Comparison of ENCODE assay signal across 9 cellular contexts in the genomic region with DNA sequence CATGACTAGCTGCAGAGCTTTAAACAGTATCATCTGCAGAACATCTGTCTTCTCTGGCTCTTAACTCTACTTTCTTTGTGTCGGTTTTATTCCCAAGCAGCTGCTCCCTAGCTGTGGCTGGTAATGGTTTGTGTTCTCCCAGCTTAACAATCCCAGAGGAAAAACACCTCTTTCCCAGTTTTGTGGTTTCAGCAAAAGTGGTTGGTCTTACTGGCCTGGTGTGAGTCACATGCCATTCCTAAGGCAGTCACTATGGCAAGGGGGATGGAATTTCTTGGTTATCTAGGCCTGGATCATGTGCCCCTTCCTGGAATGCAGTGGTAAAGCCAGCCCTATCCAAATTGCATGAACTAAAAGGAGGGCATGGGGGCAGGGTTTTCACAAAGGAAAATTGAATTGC. TPM values are rescaled to one million over a fixed set of nuclear protein-coding genes. Genes with fewer than 3 reads are reported as not detected.
DNase-seq lines count a peak whose midpoint lies in the region; ATAC-seq, FAIRE-seq and TF ChIP-seq lines count a peak whose summit lies in the region.
"Had no signal": no experiment of that assay in that cellular context is flagged by ENCODE, and none has a peak within 500 bp of the region (broad histone marks: within the 10 kb centered on the region; RNA-seq: fewer than 3 reads in every experiment).

No MANE protein-coding gene starts in this region.

- no peak overlapping the region for H2AFZ ChIP-seq in keratinocyte (ENCODE audit: control insufficient read depth, low read length)
- no peak overlapping the region for H2AFZ ChIP-seq in Karpas-422 (ENCODE audit: low read length)

- H3K9ac ChIP-seq in keratinocyte (ENCODE audit: control insufficient read depth, extremely low read depth, insufficient read depth, low read length) (no peak overlapping the region), Karpas-422 (ENCODE audit: low read length) (no peak overlapping the region), colonic mucosa (ENCODE audit: low read depth in 2 of 2, low read length in 2 of 2) (no peak overlapping the region)

- H4K20me1 ChIP-seq in keratinocyte (ENCODE audit: control insufficient read depth, extremely low read depth, insufficient read depth, low read length) = no peaks in the 10 kb centered on the region
- H4K20me1 ChIP-seq in Karpas-422 (ENCODE audit: insufficient read depth, low read depth, low read length) = no peaks in the 10 kb centered on the region

- DNase-seq in Right ventricle myocardium inferior (ENCODE audit: missing footprints) (no peak), cardiac septum (ENCODE audit: low spot score) (no peak), caudate nucleus (lab: John Stamatoyannopoulos, UW) (peak in 1 of 61 donors; percentile 1), keratinocyte (ENCODE audit: low read depth, low spot score) (peak; percentile 53), NCI-H2227 treated with DMSO at 0.1 percent for 48 hours (lab: John Stamatoyannopoulos, UW) (no peak), G401 (ENCODE audit: low spot score) (no peak), Karpas-422 (no peak), colonic mucosa (no peak)

- H3K9me1 ChIP-seq in keratinocyte (ENCODE audit: control insufficient read depth, extremely low read depth, insufficient read depth, low read length) = no peaks in the 10 kb centered on the region

- peak; percentile 98 for FAIRE-seq in keratinocyte (lab: Jason Lieb, UNC)

- peaks cover 8% of the 10 kb centered on the region for H3K9me2 ChIP-seq in Karpas-422 (replicated peaks; ENCODE audit: insufficient read depth, low read length)

- no peak for TF ChIP-seq CTCF in keratinocyte (optimal IDR thresholded peaks at IDR 0.05 in 1 of 3, IDR thresholded peaks at IDR 0.05 in 1 of 3, conservative IDR thresholded peaks at IDR 0.05 in 1 of 3; ENCODE audit: extremely low read depth in 1 of 3, insufficient read depth in 2 of 3, low read length in 3 of 3)
- no peak for TF ChIP-seq CTCF in colonic mucosa (IDR thresholded peaks at IDR 0.05)

- H3K36me3 ChIP-seq in keratinocyte (ENCODE audit: control insufficient read depth in 2 of 2, extremely low read depth in 1 of 2, insufficient read depth in 2 of 2, low read length in 2 of 2) (peaks cover 6 to 11% of the 10 kb centered on the region in 2 experiments), Karpas-422 (ENCODE audit: insufficient read depth, low read length) (peaks cover 46% of the 10 kb centered on the region), colonic mucosa (no peaks in the 10 kb centered on the region)

- in situ Hi-C loops in G401 (cut with HindIII; ENCODE audit: low sequenced_read_pairs) = no loop called here

- no peaks in the 10 kb centered on the region for H3K79me2 ChIP-seq in keratinocyte (ENCODE audit: control insufficient read depth, insufficient read depth, low read length)
- peaks cover 4% of the 10 kb centered on the region; the same call in 1 of the 2 replicates for H3K79me2 ChIP-seq in Karpas-422 (ENCODE audit: low read length)

- H3K27me3 ChIP-seq in keratinocyte (ENCODE audit: control insufficient read depth, extremely low read depth, insufficient read depth, low read length) = no peaks in the 10 kb centered on the region
- H3K27me3 ChIP-seq in Karpas-422 (ENCODE audit: low read length) = no peaks in the 10 kb centered on the region
- H3K27me3 ChIP-seq in colonic mucosa = no peaks in the 10 kb centered on the region

- intact Hi-C loops in Right ventricle myocardium inferior (cut with DNase I) = no loop called here
- intact Hi-C loops in cardiac septum (cut with DNase I) = no loop called here
- intact Hi-C loops in colonic mucosa (cut with DNase I) = no loop called here

- H3K27ac ChIP-seq in caudate nucleus (ENCODE audit: low read depth, low read length) (peak overlapping the region; percentile 24), keratinocyte (ENCODE audit: control insufficient read depth, insufficient read depth, low read length) (peak overlapping the region; percentile 16), Karpas-422 (ENCODE audit: low read length) (no peak overlapping the region), colonic mucosa (no peak overlapping the region)
- H3K27ac ChIP-seq: C4-2B had no signal

- H3K4me1 ChIP-seq in keratinocyte (ENCODE audit: control insufficient read depth, extremely low read depth, insufficient read depth, low read length) = peaks cover 31% of the 10 kb centered on the region
- no peaks in the 10 kb centered on the region for H3K4me1 ChIP-seq in Karpas-422 (ENCODE audit: low read length)
- H3K4me1 ChIP-seq in colonic mucosa = no peaks in the 10 kb centered on the region

- H3K4me2 ChIP-seq in keratinocyte (ENCODE audit: control insufficient read depth, extremely low read depth, insufficient read depth, low read depth, low read length) = peak overlapping the region; percentile 58
- H3K4me2 ChIP-seq in Karpas-422 (ENCODE audit: low read depth, low read length, poor library complexity, severe bottlenecking) = no peak overlapping the region

- H3K4me3 ChIP-seq in keratinocyte (ENCODE audit: control insufficient read depth in 2 of 3, extremely low read depth in 1 of 3, insufficient read depth in 2 of 3, low read depth in 1 of 3, low read length in 3 of 3) (peak overlapping the region in 1 of 3 experiments; percentile 24), Karpas-422 (ENCODE audit: low read length) (no peak overlapping the region), colonic mucosa (no peak overlapping the region)

- dilution Hi-C loops in keratinocyte (cut with MboI; ENCODE audit: extremely low pct_ligation_motif_present, low sequenced_read_pairs) = no loop called here

- H3K9me3 ChIP-seq in keratinocyte (ENCODE audit: control insufficient read depth, low read depth, low read length) (no peaks in the 10 kb centered on the region), Karpas-422 (ENCODE audit: low read length) (no peaks in the 10 kb centered on the region), colonic mucosa (no peaks in the 10 kb centered on the region)

- peak; percentile 79 for ATAC-seq in Right ventricle myocardium inferior

RNA-seq across cellular contexts. Expression of a gene that starts 27.4 kb away (rescaled TPM):
- total RNA-seq in Right ventricle myocardium inferior = not detected
- total RNA-seq in cardiac septum = 0.62 TPM
- polyA plus RNA-seq in keratinocyte = not detected in 3 replicates
- not detected for polyA plus RNA-seq in keratinocyte (2011; ENCODE audit: low read depth)
- polyA plus RNA-seq in keratinocyte (2011; cell fraction: cytosol; rRNA removed) = not detected in 2 replicates
- polyA plus RNA-seq in keratinocyte (2011; cell fraction: nucleus; rRNA removed) = not detected in 2 replicates
- polyA plus RNA-seq in keratinocyte (2012; ENCODE audit: low replicate concordance) = 1.0 TPM in 1 of 2 replicates, not detected in the other
- polyA minus RNA-seq in keratinocyte = not detected in 3 replicates
- not detected for polyA minus RNA-seq in keratinocyte (2011; cell fraction: cytosol; rRNA and poly(A)+ RNA removed)
- polyA minus RNA-seq in keratinocyte (2011; cell fraction: nucleus; rRNA and poly(A)+ RNA removed) = not detected in 2 replicates
- total RNA-seq in G401 (2014; rRNA removed; shearing (Covaris generic)) = 8.2 TPM in 1 of 2 replicates, not detected in the other
- 0.11 TPM in 1 of 2 replicates, not detected in the other for total RNA-seq in Karpas-422 (2014; rRNA removed; shearing (Covaris generic); ENCODE audit: low replicate concordance)
- under 1 TPM in 1 of 2 donors, not detected in 1; 0.40 TPM for total RNA-seq in colonic mucosa

RNA-seq across cellular contexts. Expression of a gene that starts 44.3 kb away (rescaled TPM):
- total RNA-seq in Right ventricle myocardium inferior (2.9 TPM), cardiac septum (2.0 TPM), colonic mucosa (1 to 10 TPM; 2.2 to 8.5 TPM)
- polyA plus RNA-seq in keratinocyte = 0.32 to 1.1 TPM (median 0.80 TPM) in 3 replicates
- not detected for polyA plus RNA-seq in keratinocyte (2011; ENCODE audit: low read depth)
- 0.30 and 0.40 TPM in 2 replicates for polyA plus RNA-seq in keratinocyte (2011; cell fraction: cytosol; rRNA removed)
- polyA plus RNA-seq in keratinocyte (2011; cell fraction: nucleus; rRNA removed) = 0.51 and 0.55 TPM in 2 replicates
- 0.48 and 0.56 TPM in 2 replicates for polyA plus RNA-seq in keratinocyte (2012; ENCODE audit: low replicate concordance)
- polyA minus RNA-seq in keratinocyte = 0.48 to 1.0 TPM in 2 of 3 replicates, not detected in the other
- polyA minus RNA-seq in keratinocyte (2011; cell fraction: cytosol; rRNA and poly(A)+ RNA removed) = not detected
- polyA minus RNA-seq in keratinocyte (2011; cell fraction: nucleus; rRNA and poly(A)+ RNA removed) = 0.42 TPM in 1 of 2 replicates, not detected in the other
- total RNA-seq in G401 (2014; rRNA removed; shearing (Covaris generic)) = not detected in 2 replicates
- 0.76 and 5.0 TPM in 2 replicates for total RNA-seq in Karpas-422 (2014; rRNA removed; shearing (Covaris generic); ENCODE audit: low replicate concordance)

RNA-seq across cellular contexts. Expression of a gene that starts 51.8 kb away (rescaled TPM):
- total RNA-seq in Right ventricle myocardium inferior (3.0 TPM), cardiac septum (2.2 TPM), colonic mucosa (1 to 10 TPM; 2.6 to 7.4 TPM)
- 0.05 to 0.12 TPM (median 0.12 TPM) in 3 replicates for polyA plus RNA-seq in keratinocyte
- polyA plus RNA-seq in keratinocyte (2011; ENCODE audit: low read depth) = not detected
- polyA plus RNA-seq in keratinocyte (2011; cell fraction: cytosol; rRNA removed) = not detected in 2 replicates
- polyA plus RNA-seq in keratinocyte (2011; cell fraction: nucleus; rRNA removed) = not detected in 2 replicates
- polyA plus RNA-seq in keratinocyte (2012; ENCODE audit: low replicate concordance) = 0.06 and 0.13 TPM in 2 replicates
- polyA minus RNA-seq in keratinocyte = not detected in 3 replicates
- not detected for polyA minus RNA-seq in keratinocyte (2011; cell fraction: cytosol; rRNA and poly(A)+ RNA removed)
- not detected in 2 replicates for polyA minus RNA-seq in keratinocyte (2011; cell fraction: nucleus; rRNA and poly(A)+ RNA removed)
- total RNA-seq in G401 (2014; rRNA removed; shearing (Covaris generic)) = not detected in 2 replicates
- not detected in 2 replicates for total RNA-seq in Karpas-422 (2014; rRNA removed; shearing (Covaris generic); ENCODE audit: low replicate concordance)

Comparison
In these comparisons a context has a peak if more than half of its experiments do, and no peak if none do; other contexts are left out.
1. H3K27ac ChIP-seq: peak in caudate nucleus (single experiment) and keratinocyte (single experiment); none in Karpas-422 (single experiment) and colonic mucosa (single experiment).